2 cellular contexts compared by ENCODE assay signal in the genomic region with DNA sequence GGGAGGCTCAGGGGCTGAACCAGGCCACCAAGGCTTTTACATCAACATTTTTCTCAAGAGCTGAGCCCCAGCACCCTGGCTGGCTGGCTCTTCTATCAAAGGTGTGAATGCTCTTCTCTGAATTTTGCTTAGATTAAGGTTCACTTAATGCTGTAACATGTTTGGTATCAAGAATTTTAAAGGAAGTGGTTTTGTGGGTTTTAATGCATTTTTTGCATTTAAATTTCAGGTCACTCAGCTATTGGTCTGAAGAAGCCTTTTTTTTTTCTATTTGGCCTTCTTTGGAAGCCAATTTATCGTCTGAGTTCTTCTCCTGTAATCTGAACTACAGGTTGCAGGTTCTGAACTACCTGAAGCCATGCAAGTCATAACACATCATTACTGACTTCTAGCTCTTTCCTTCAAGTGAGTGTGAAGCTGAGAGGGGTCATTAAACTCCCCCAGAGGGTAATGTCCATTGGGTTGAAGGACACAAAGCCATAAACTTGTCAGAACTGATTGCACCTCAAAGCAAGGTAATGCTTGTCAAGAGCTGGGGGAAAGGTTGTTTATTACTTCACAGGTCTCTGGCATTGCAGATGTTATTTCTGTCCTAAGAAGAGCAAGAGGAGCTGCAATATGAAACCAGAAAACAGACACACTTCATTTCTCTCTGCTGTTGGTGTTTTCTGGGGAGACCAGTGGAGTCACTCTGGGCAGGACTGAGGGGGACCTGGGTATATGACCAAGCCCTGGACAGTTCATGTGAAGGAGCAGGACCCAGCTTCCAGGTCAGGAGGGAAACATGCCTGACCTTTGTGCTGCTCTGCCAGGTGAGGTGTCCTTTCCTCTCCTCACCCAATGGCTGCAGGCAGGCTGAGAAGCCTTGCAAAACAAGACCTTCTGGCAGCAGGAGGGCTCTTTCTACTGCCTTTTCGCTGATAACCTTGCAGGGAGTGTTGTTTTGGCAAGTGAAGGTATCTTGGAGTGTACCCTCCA.
TF ChIP-seq lines count a peak whose summit lies in the region.

No MANE protein-coding gene starts in this region.

TF ChIP-seq in A549, 52 proteins besides CTCF, POLR2A, EP300 and RAD21:
- TF ChIP-seq HOXA7 (CRISPR knock-in tag; IDR thresholded peaks at IDR 0.05) (no peak), NPAS2 (CRISPR knock-in tag; IDR thresholded peaks at IDR 0.05; ENCODE audit: borderline replicate concordance) (no peak), SREBF2 (IDR thresholded peaks at IDR 0.05) (no peak), CBX8 (IDR thresholded peaks at IDR 0.05) (no peak), GATA3 (IDR thresholded peaks at IDR 0.05; ENCODE audit: borderline replicate concordance) (no peak), PHF8 (IDR thresholded peaks at IDR 0.05; ENCODE audit: borderline replicate concordance, low read depth) (no peak), USF2 (IDR thresholded peaks at IDR 0.05) (no peak), HOXB5 (CRISPR knock-in tag; IDR thresholded peaks at IDR 0.05) (no peak), NR3C1 (IDR thresholded peaks at IDR 0.05) (no peak), JUN (IDR thresholded peaks at IDR 0.05) (no peak), MAFK (IDR thresholded peaks at IDR 0.05; ENCODE audit: partially characterized antibody) (no peak)
- TF ChIP-seq, protein P1, sequence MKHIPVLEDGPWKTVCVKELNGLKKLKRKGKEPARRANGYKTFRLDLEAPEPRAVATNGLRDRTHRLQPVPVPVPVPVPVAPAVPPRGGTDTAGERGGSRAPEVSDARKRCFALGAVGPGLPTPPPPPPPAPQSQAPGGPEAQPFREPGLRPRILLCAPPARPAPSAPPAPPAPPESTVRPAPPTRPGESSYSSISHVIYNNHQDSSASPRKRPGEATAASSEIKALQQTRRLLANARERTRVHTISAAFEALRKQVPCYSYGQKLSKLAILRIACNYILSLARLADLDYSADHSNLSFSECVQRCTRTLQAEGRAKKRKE (CRISPR knock-in tag; IDR thresholded peaks at IDR 0.05; ENCODE audit: low read depth), result no peak

TF ChIP-seq in H1, 55 proteins besides CTCF, POLR2A, EP300 and RAD21:
- TF ChIP-seq KDM5A (IDR thresholded peaks at IDR 0.05; ENCODE audit: low read length) (no peak), ASH2L (IDR thresholded peaks at IDR 0.05; ENCODE audit: low read length) (no peak), CEBPB (IDR thresholded peaks at IDR 0.05; ENCODE audit: low read depth, low read length) (no peak), SIX5 (IDR thresholded peaks at IDR 0.05; ENCODE audit: low read depth, low read length) (no peak)
